Comparison of ENCODE assay signal across 18 cellular contexts in the genomic region with DNA sequence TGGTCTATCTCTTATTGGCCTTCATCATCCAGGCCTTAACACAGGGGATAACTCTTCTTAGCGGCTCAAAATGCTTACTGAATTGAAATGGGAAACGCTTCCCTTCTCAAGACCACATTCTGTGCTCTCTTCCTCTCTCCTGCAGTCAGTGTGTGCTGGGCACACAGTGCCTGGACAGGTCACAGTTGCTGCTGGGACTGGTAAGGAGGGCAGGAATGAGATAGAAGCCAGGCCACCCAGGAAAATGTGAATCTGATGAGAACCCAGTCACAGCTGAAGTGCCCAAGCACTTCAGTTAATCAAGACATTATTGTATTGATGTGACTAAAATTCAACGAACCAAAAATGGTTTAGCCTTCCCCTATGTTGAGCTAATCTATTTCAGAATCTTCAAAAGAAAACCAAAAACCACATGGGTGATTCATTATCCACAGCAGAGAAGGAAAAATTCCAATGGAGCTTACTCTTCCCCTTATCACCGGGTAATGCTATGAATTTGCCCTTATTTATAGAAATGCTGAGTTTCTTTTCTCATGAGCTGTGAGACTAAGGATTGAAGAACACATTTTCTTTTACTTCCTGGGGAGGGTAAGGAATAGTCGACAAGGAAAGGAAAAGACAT. TPM values are rescaled to one million over a fixed set of nuclear protein-coding genes. Genes with fewer than 3 reads are reported as not detected.
DNase-seq lines count a peak whose midpoint lies in the region; ATAC-seq and TF ChIP-seq lines count a peak whose summit lies in the region.
"Had no signal": no experiment of that assay in that cellular context is flagged by ENCODE, and none has a peak within 500 bp of the region (broad histone marks: within the 10 kb centered on the region; RNA-seq: fewer than 3 reads in every experiment).

No MANE protein-coding gene starts in this region.

- no peaks in the 10 kb centered on the region for H4K20me1 ChIP-seq in PC-3 (ENCODE audit: low read length)

- peak overlapping the region; percentile 74 for H3K4me2 ChIP-seq in PC-3 (ENCODE audit: low read length)

- 78 to 84% methylated on average over 3 to 4 of the region's 5 CpGs for WGBS in mesodermal cell (ENCODE audit: insufficient coverage in 2 of 2), 2 experiments

- H3K4me3 ChIP-seq in PC-3 (ENCODE audit: low read length): peak overlapping the region; percentile 35; the same call in 1 of the 2 replicates
- no peak overlapping the region for H3K4me3 ChIP-seq in choroid plexus epithelial cell (ENCODE audit: low read depth, low read length)
- no peak overlapping the region for H3K4me3 ChIP-seq in mesodermal cell (ENCODE audit: extremely low read depth, insufficient read depth, low read length, poor library complexity, severe bottlenecking)

- CTCF ChIA-PET in PC-3 (lab: Charles Lee): no interaction called here

- H2AFZ ChIP-seq in PC-3 (ENCODE audit: low read length): 0 out of 2 replicates have a peak overlapping the region, but pooled peaks have one; percentile 40

- H3F3A ChIP-seq in PC-3 (ENCODE audit: low read length, unreplicated experiment): peaks cover 4% of the 10 kb centered on the region

- TF ChIP-seq CTCF in PC-3 (conservative IDR thresholded peaks at IDR 0.05; ENCODE audit: low read depth, low read length): no peak
- no peak for TF ChIP-seq CTCF in choroid plexus epithelial cell (conservative IDR thresholded peaks at IDR 0.05; ENCODE audit: low read depth, low read length)

- H3K4me1 ChIP-seq in PC-3 (ENCODE audit: insufficient read depth, low read length) (peaks cover 16% of the 10 kb centered on the region), mesodermal cell (ENCODE audit: control insufficient read depth, insufficient read depth, low read length, poor library complexity, severe bottlenecking) (peaks cover 14% of the 10 kb centered on the region)

- DNase-seq in Caki2 (ENCODE audit: low read depth) (peak; percentile 84), PC-3 (peak; percentile 88), choroid plexus epithelial cell (ENCODE audit: low read depth) (peak; percentile 90), GM19238 (ENCODE audit: insufficient read length, low spot score) (no peak), cerebellar nuclear complex (lab: John Stamatoyannopoulos, UW) (no peak)
- DNase-seq in activated CD4-positive, alpha-beta T cell treated with anti-CD3 and anti-CD28 coated beads for 48 hours: no peak
- DNase-seq: activated gamma-delta T cell; NCI-H1694 treated with DMSO at 0.1 percent for 48 hours; NCI-H748 treated with DMSO at 0.1 percent for 48 hours; SHP77 treated with DMSO at 0.1 percent for 48 hours; stimulated activated naive CD4-positive, alpha-beta T cell treated with Interleukin-2 at 50 U/mL for 16 hours had no signal

- H3K79me2 ChIP-seq in PC-3 (ENCODE audit: low read length): no peaks in the 10 kb centered on the region

- H3K9me2 ChIP-seq in PC-3 (replicated peaks; ENCODE audit: low read length): no peaks in the 10 kb centered on the region

- intact Hi-C loops in PC-3 (cut with micrococcal nuclease): no loop called here

- no peaks in the 10 kb centered on the region for H3K27me3 ChIP-seq in PC-3 (ENCODE audit: low read length)

- ATAC-seq in PC-3: peak; percentile 90
- ATAC-seq in HG03565 (IDR thresholded peaks at IDR 0.05; ENCODE audit: unreplicated experiment): no peak

- peak overlapping the region; percentile 37; the same call in 1 of the 2 replicates for H3K9ac ChIP-seq in PC-3 (ENCODE audit: low read length)

- in situ Hi-C loops in Caki2 (cut with HindIII; ENCODE audit: low pct_unique_long_range_greater_than_20kb, low sequenced_read_pairs): no loop called here

- H3K27ac ChIP-seq in PC-3 (ENCODE audit: low read length) (peak overlapping the region; percentile 88), mesodermal cell (ENCODE audit: low read depth, low read length, severe bottlenecking) (peak overlapping the region; percentile 81)

- no TSS peak for BruUV-seq in PC-3 (replicated peaks; lab: Mats Ljungman, UMichigan)

- H3K36me3 ChIP-seq in PC-3 (ENCODE audit: low read depth, low read length) (no peaks in the 10 kb centered on the region), mesodermal cell (ENCODE audit: control insufficient read depth, insufficient read depth, low read length) (no peaks in the 10 kb centered on the region)

- H3K9me3 ChIP-seq in PC-3 (ENCODE audit: low read length): no peaks in the 10 kb centered on the region
- no peaks in the 10 kb centered on the region for H3K9me3 ChIP-seq in mesodermal cell (ENCODE audit: control insufficient read depth, low read length)

- POLR2A ChIA-PET in PC-3 (lab: Charles Lee; ENCODE audit: unreplicated experiment): interaction anchor here (0.5 to 0.6 kb wide), 3 partner anchors 287 to 1389 kb away, joined by 3 to 8 read pairs (median 6); no protein-coding TSS in a partner anchor

RNA-seq across cellular contexts. Expression of a gene that starts 41.2 kb away (rescaled TPM):
- total RNA-seq in Caki2 (2014; rRNA removed; shearing (Covaris generic); ENCODE audit: low replicate concordance): 6.8 and 6.9 TPM in 2 replicates
- total RNA-seq in PC-3 (2014; rRNA removed): 5.0 and 10.7 TPM in 2 replicates
- 7.2 TPM for polyA plus RNA-seq in mesodermal cell (2013, experiment 1 of 2)
- 5.5 TPM for polyA plus RNA-seq in mesodermal cell (2013, experiment 2 of 2)
- total RNA-seq: activated CD8-positive, alpha-beta memory T cell treated with anti-CD3 and anti-CD28 coated beads for 36 hours; G401 had no signal
- polyA plus RNA-seq: CD14-positive monocyte, esophagus, IgD-negative memory B cell had no signal

Comparison
In these comparisons a context has a peak if more than half of its experiments do, and no peak if none do; other contexts are left out.
1. DNase-seq: peak in Caki2 (single experiment), PC-3 (single experiment) and choroid plexus epithelial cell (single experiment); none in GM19238 (single experiment), activated CD4-positive, alpha-beta T cell treated with anti-CD3 and anti-CD28 coated beads for 48 hours (single experiment) and cerebellar nuclear complex (0 of 2).